In genomic region chr10:111113238-111113960, GRCh38 we compare ENCODE assay signal across 30 cellular contexts. TPM values are rescaled to one million over a fixed set of nuclear protein-coding genes. Genes with fewer than 3 reads are reported as not detected.
"Had no signal": no experiment of that assay in that cellular context is flagged by ENCODE, and none has a peak within 500 bp of the region (broad histone marks: within the 10 kb centered on the region; RNA-seq: fewer than 3 reads in every experiment).

No MANE protein-coding gene starts in this region.

- H3K4me3 ChIP-seq: dorsolateral prefrontal cortex, gastrocnemius medialis, heart left ventricle, lower lobe of right lung, mucosa of descending colon, smooth muscle cell, stomach, thyroid gland had no signal

- H3K36me3 ChIP-seq: gastrocnemius medialis, heart left ventricle, lower lobe of right lung, neutrophil, stomach, thyroid gland had no signal

- H3K27me3 ChIP-seq: dorsolateral prefrontal cortex, gastrocnemius medialis, neutrophil, stomach, thyroid gland had no signal

- H3K4me3 Mint-ChIP-seq: immature natural killer cell; mesothelial cell of epicardium; naive B cell; natural killer cell treated with Interleukin-12 subunit alpha and Interleukin-12 subunit beta and Interleukin-15 and Interleukin-18, amount 100 ng/mL, for 72 hours; neural crest cell; stimulated activated effector memory CD8-positive, alpha-beta T cell treated with anti-CD3 and anti-CD28 coated beads, Interleukin-12 subunit alpha, Interleukin-12 subunit beta, amount 100 ng/mL, for 72 hours had no signal

- H3K4me1 ChIP-seq: gastrocnemius medialis, heart left ventricle, lower lobe of right lung, parathyroid adenoma, thyroid gland had no signal

- FAIRE-seq: keratinocyte had no signal

- H3K27me3 Mint-ChIP-seq: natural killer cell treated with Interleukin-12 subunit alpha and Interleukin-12 subunit beta and Interleukin-15 and Interleukin-18, amount 100 ng/mL, for 72 hours had no signal

- H3K4me1 Mint-ChIP-seq: neural crest cell had no signal

- ATAC-seq: esophagus mucosa; heart left ventricle; left ventricle myocardium superior; mucosa of descending colon; natural killer cell treated with Interleukin-12 subunit alpha and Interleukin-12 subunit beta and Interleukin-15 and Interleukin-18, amount 100 ng/mL, for 72 hours; stimulated activated effector memory CD8-positive, alpha-beta T cell treated with anti-CD3 and anti-CD28 coated beads, Interleukin-12 subunit alpha, Interleukin-12 subunit beta, amount 100 ng/mL, for 72 hours had no signal

- H3K36me3 Mint-ChIP-seq: immature natural killer cell; mesothelial cell of epicardium; naive B cell; natural killer cell treated with Interleukin-12 subunit alpha and Interleukin-12 subunit beta and Interleukin-15 and Interleukin-18, amount 100 ng/mL, for 72 hours; stimulated activated effector memory CD8-positive, alpha-beta T cell treated with anti-CD3 and anti-CD28 coated beads, Interleukin-12 subunit alpha, Interleukin-12 subunit beta, amount 100 ng/mL, for 72 hours had no signal

- DNase-seq: cerebellar nuclear complex; dorsolateral prefrontal cortex; effector CD4-positive, alpha-beta T cell; foreskin fibroblast; gastrocnemius medialis; heart left ventricle; hippocampal formation; immature natural killer cell; left ventricle myocardium superior; lower lobe of right lung; mucosa of descending colon; naive B cell; stimulated activated CD4-positive, alpha-beta T cell treated with anti-CD3 and anti-CD28 coated beads, Interleukin-12 subunit alpha, Interleukin-12 subunit beta, amount 100 ng/mL, for 4 hours; stimulated activated CD4-positive, alpha-beta T cell treated with anti-CD3 and anti-CD28 coated beads, Interleukin-1b, Interleukin-23, amount 100 ng/mL, for 48 hours; stimulated activated CD4-positive, alpha-beta T cell treated with anti-CD3 and anti-CD28 coated beads, Interleukin-4, amount 100 ng/mL, for 1 hour; stimulated activated naive CD4-positive, alpha-beta T cell treated with Interleukin-2 at 50 U/mL for 16 hours; stomach; thyroid gland; trophoblast cell had no signal

- H3K9me3 Mint-ChIP-seq: immature natural killer cell; mesothelial cell of epicardium; naive B cell; natural killer cell treated with Interleukin-12 subunit alpha and Interleukin-12 subunit beta and Interleukin-15 and Interleukin-18, amount 100 ng/mL, for 72 hours; stimulated activated effector memory CD8-positive, alpha-beta T cell treated with anti-CD3 and anti-CD28 coated beads, Interleukin-12 subunit alpha, Interleukin-12 subunit beta, amount 100 ng/mL, for 72 hours had no signal

- H3K9me3 ChIP-seq: gastrocnemius medialis, heart left ventricle, lower lobe of right lung, mucosa of descending colon, neutrophil, stomach, thyroid gland had no signal

- H3K27ac ChIP-seq: dorsolateral prefrontal cortex, epithelial cell of prostate, gastrocnemius medialis, heart left ventricle, lower lobe of right lung, neutrophil, parathyroid adenoma, stomach, thyroid gland had no signal

- H3K27ac Mint-ChIP-seq: immature natural killer cell; mesothelial cell of epicardium; naive B cell; natural killer cell treated with Interleukin-12 subunit alpha and Interleukin-12 subunit beta and Interleukin-15 and Interleukin-18, amount 100 ng/mL, for 72 hours; progenitor cell of endocrine pancreas; stimulated activated effector memory CD8-positive, alpha-beta T cell treated with anti-CD3 and anti-CD28 coated beads, Interleukin-12 subunit alpha, Interleukin-12 subunit beta, amount 100 ng/mL, for 72 hours had no signal

RNA-seq across cellular contexts. Expression of gene ADRA2A, which starts 36.6 kb away (rescaled TPM):
- total RNA-seq: natural killer cell treated with Interleukin-12 subunit alpha and Interleukin-12 subunit beta and Interleukin-15 and Interleukin-18, amount 100 ng/mL, for 72 hours had no signal
